In genomic region chr13:30673669-30674521, GRCh38 we compare ENCODE assay signal across 8 cellular contexts. TPM values are rescaled to one million over a fixed set of nuclear protein-coding genes. Genes with fewer than 3 reads are reported as not detected.
DNase-seq lines count a peak whose midpoint lies in the region; ATAC-seq and TF ChIP-seq lines count a peak whose summit lies in the region.

No MANE protein-coding gene starts in this region.

- H3K4me2 ChIP-seq in DND-41 (ENCODE audit: insufficient read depth, low read length): no peak overlapping the region

- H3K27ac ChIP-seq in DND-41 (ENCODE audit: low read length) (no peak overlapping the region), KOPT-K1 (ENCODE audit: low read depth, low read length, poor library complexity, severe bottlenecking) (peak overlapping the region; percentile 49)

- H3K4me1 ChIP-seq in DND-41 (ENCODE audit: insufficient read depth, low read length): no peaks in the 10 kb centered on the region

- peaks cover 18% of the 10 kb centered on the region for H3K4me1 Mint-ChIP-seq in activated T-helper 2 cell treated with anti-CD3 and anti-CD28 coated beads, Interferon-gamma antibody, Interleukin-2, Interleukin-4, amounts not matched to agents 10 μg/mL and 5 μg/mL and 100 μg/mL, durations not matched to agents 14 hours and 24 hours and 36 hours (ENCODE audit: low read depth)
- H3K4me1 Mint-ChIP-seq in nephron: peaks cover 6% of the 10 kb centered on the region
- H3K4me1 Mint-ChIP-seq in stimulated activated naive CD8-positive, alpha-beta T cell treated with anti-CD3 and anti-CD28 coated beads, Interleukin-15, Interleukin-2, amounts not matched to agents 100 ng/mL and 50 ng/mL, for 24 hours (ENCODE audit: low read depth): peaks cover 11% of the 10 kb centered on the region

- H3K9me3 ChIP-seq in DND-41 (ENCODE audit: insufficient read depth, low read length, severe bottlenecking) (no peaks in the 10 kb centered on the region), KOPT-K1 (ENCODE audit: insufficient read depth, low read length, poor library complexity, severe bottlenecking) (no peaks in the 10 kb centered on the region)

- no peak overlapping the region for H3K9ac ChIP-seq in DND-41 (ENCODE audit: low read depth, low read length)

- no peaks in the 10 kb centered on the region for H4K20me1 ChIP-seq in DND-41 (ENCODE audit: insufficient read depth, low read length)

- H3K4me3 ChIP-seq in DND-41 (ENCODE audit: low read depth in 1 of 2, low read length in 2 of 2) (no peak overlapping the region), fibroblast of pulmonary artery (replicated peaks; ENCODE audit: low read depth, low read length) (peak overlapping the region; percentile 44)

- peak; percentile 77 for DNase-seq in DND-41
- DNase-seq in RPMI8226: peak; percentile 93
- DNase-seq in activated T-helper 2 cell treated with anti-CD3 and anti-CD28 coated beads, Interferon-gamma antibody, Interleukin-2, Interleukin-4, amounts not matched to agents 10 μg/mL and 5 μg/mL and 100 μg/mL, durations not matched to agents 14 hours and 24 hours and 36 hours (ENCODE audit: low spot score): peak; percentile 85
- peak; percentile 79 for DNase-seq in fibroblast of pulmonary artery (ENCODE audit: low read depth)

- intact Hi-C loops in activated T-helper 2 cell treated with anti-CD3 and anti-CD28 coated beads, Interferon-gamma antibody, Interleukin-2, Interleukin-4, amounts not matched to agents 10 μg/mL and 5 μg/mL and 100 μg/mL, durations not matched to agents 14 hours and 24 hours and 36 hours (cut with micrococcal nuclease): loop anchor here (1.0 to 10.0 kb wide), 7 partner anchors 20 to 373 kb away; partner anchors contain the start of genes HMGB1 and USPL1

- peaks cover 29% of the 10 kb centered on the region for H3K27me3 Mint-ChIP-seq in activated T-helper 2 cell treated with anti-CD3 and anti-CD28 coated beads, Interferon-gamma antibody, Interleukin-2, Interleukin-4, amounts not matched to agents 10 μg/mL and 5 μg/mL and 100 μg/mL, durations not matched to agents 14 hours and 24 hours and 36 hours (ENCODE audit: low read depth)
- H3K27me3 Mint-ChIP-seq in nephron (ENCODE audit: low read depth): peaks cover 16% of the 10 kb centered on the region
- H3K27me3 Mint-ChIP-seq in stimulated activated naive CD8-positive, alpha-beta T cell treated with anti-CD3 and anti-CD28 coated beads, Interleukin-15, Interleukin-2, amounts not matched to agents 100 ng/mL and 50 ng/mL, for 24 hours: peaks cover 5% of the 10 kb centered on the region

- H3K27ac Mint-ChIP-seq in activated T-helper 2 cell treated with anti-CD3 and anti-CD28 coated beads, Interferon-gamma antibody, Interleukin-2, Interleukin-4, amounts not matched to agents 10 μg/mL and 5 μg/mL and 100 μg/mL, durations not matched to agents 14 hours and 24 hours and 36 hours: peak overlapping the region; percentile 73
- peak overlapping the region; percentile 60 to 88 (median 61) for H3K27ac Mint-ChIP-seq in nephron
- H3K27ac Mint-ChIP-seq in stimulated activated naive CD8-positive, alpha-beta T cell treated with anti-CD3 and anti-CD28 coated beads, Interleukin-15, Interleukin-2, amounts not matched to agents 100 ng/mL and 50 ng/mL, for 24 hours: peak overlapping the region; percentile 85

- peak overlapping the region; percentile 86 for H3K4me3 Mint-ChIP-seq in activated T-helper 2 cell treated with anti-CD3 and anti-CD28 coated beads, Interferon-gamma antibody, Interleukin-2, Interleukin-4, amounts not matched to agents 10 μg/mL and 5 μg/mL and 100 μg/mL, durations not matched to agents 14 hours and 24 hours and 36 hours (ENCODE audit: low read depth)
- peak overlapping the region; percentile 90 to 94 (median 93) for H3K4me3 Mint-ChIP-seq in nephron
- peak overlapping the region; percentile 86 for H3K4me3 Mint-ChIP-seq in stimulated activated naive CD8-positive, alpha-beta T cell treated with anti-CD3 and anti-CD28 coated beads, Interleukin-15, Interleukin-2, amounts not matched to agents 100 ng/mL and 50 ng/mL, for 24 hours

- peaks cover 4% of the 10 kb centered on the region for H3K9me3 Mint-ChIP-seq in activated T-helper 2 cell treated with anti-CD3 and anti-CD28 coated beads, Interferon-gamma antibody, Interleukin-2, Interleukin-4, amounts not matched to agents 10 μg/mL and 5 μg/mL and 100 μg/mL, durations not matched to agents 14 hours and 24 hours and 36 hours
- H3K9me3 Mint-ChIP-seq in nephron: no peaks in the 10 kb centered on the region
- H3K9me3 Mint-ChIP-seq in stimulated activated naive CD8-positive, alpha-beta T cell treated with anti-CD3 and anti-CD28 coated beads, Interleukin-15, Interleukin-2, amounts not matched to agents 100 ng/mL and 50 ng/mL, for 24 hours: peaks cover 4% of the 10 kb centered on the region

- ATAC-seq in DND-41 (ENCODE audit: insufficient read depth, low read depth): peak; percentile 89
- ATAC-seq in GM21825 (IDR thresholded peaks at IDR 0.05; ENCODE audit: unreplicated experiment): peak; percentile 87

- H3K36me3 ChIP-seq in DND-41 (ENCODE audit: insufficient read depth, low read length): no peaks in the 10 kb centered on the region
- H3K36me3 ChIP-seq in KOPT-K1 (ENCODE audit: insufficient read depth, low read length): no peaks in the 10 kb centered on the region

- TF ChIP-seq CTCF in DND-41 (IDR thresholded peaks at IDR 0.05; ENCODE audit: borderline replicate concordance, extremely low read depth, low read length, poor library complexity, severe bottlenecking) (no peak), fibroblast of pulmonary artery (IDR thresholded peaks at IDR 0.05; ENCODE audit: low read length, missing control alignments) (peak; percentile 38), nephron (IDR thresholded peaks at IDR 0.05; ENCODE audit: unreplicated experiment in 3 of 3) (peak; percentile 78 to 91 (median 86))

- H3K36me3 Mint-ChIP-seq in activated T-helper 2 cell treated with anti-CD3 and anti-CD28 coated beads, Interferon-gamma antibody, Interleukin-2, Interleukin-4, amounts not matched to agents 10 μg/mL and 5 μg/mL and 100 μg/mL, durations not matched to agents 14 hours and 24 hours and 36 hours (ENCODE audit: low read depth): no peaks in the 10 kb centered on the region
- H3K36me3 Mint-ChIP-seq in nephron (ENCODE audit: low read depth): no peaks in the 10 kb centered on the region
- no peaks in the 10 kb centered on the region for H3K36me3 Mint-ChIP-seq in stimulated activated naive CD8-positive, alpha-beta T cell treated with anti-CD3 and anti-CD28 coated beads, Interleukin-15, Interleukin-2, amounts not matched to agents 100 ng/mL and 50 ng/mL, for 24 hours (ENCODE audit: low read depth)

- peaks cover 8% of the 10 kb centered on the region for H3K27me3 ChIP-seq in DND-41 (ENCODE audit: insufficient read depth, low read length, poor library complexity)

- H3K79me2 ChIP-seq in DND-41 (ENCODE audit: insufficient read depth, low read length): no peaks in the 10 kb centered on the region

- no peak overlapping the region for H2AFZ ChIP-seq in DND-41 (ENCODE audit: low read depth, low read length)

RNA-seq across cellular contexts. Expression of gene USPL1, which starts 56.2 kb away (rescaled TPM):
- total RNA-seq in activated T-helper 2 cell treated with anti-CD3 and anti-CD28 coated beads, Interferon-gamma antibody, Interleukin-2, Interleukin-4, amounts not matched to agents 10 μg/mL and 5 μg/mL and 100 μg/mL, durations not matched to agents 14 hours and 24 hours and 36 hours: 14.0 and 14.3 TPM in 2 replicates
